1 cellular context compared by ENCODE assay signal in genomic region chrX:109879991-109880390, GRCh38.
TF ChIP-seq lines count a peak whose summit lies in the region.

No MANE protein-coding gene starts in this region.

TF ChIP-seq in GM12878, 131 proteins besides CTCF, POLR2A, EP300 and RAD21 (continued from another document):
- no peak for TF ChIP-seq MXI1 (IDR thresholded peaks at IDR 0.05; ENCODE audit: low read depth, low read length)
